8 cellular contexts compared by ENCODE assay signal in the genomic region with DNA sequence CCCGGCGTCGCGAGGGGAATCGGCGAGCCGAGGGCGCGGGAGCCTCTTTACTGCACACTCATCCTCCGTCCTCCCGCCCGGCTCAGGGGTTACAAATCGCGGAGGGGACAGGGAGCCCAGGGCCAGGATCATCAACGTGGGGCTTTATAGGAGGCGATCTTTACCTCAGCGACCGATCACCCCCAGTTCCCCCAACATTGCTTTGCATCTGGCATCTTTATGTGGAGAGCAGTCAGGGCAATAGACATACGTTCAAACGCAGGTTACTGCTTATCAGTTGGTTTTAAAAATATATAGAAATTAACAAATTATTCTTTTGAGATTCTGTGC. TPM values are rescaled to one million over a fixed set of nuclear protein-coding genes. Genes with fewer than 3 reads are reported as not detected.
A peak's percentile ranks its signal among the peaks of the same experiment; 100 is the strongest.
DNase-seq lines count a peak whose midpoint lies in the region; ATAC-seq and TF ChIP-seq lines count a peak whose summit lies in the region.

No MANE protein-coding gene starts in this region.

- peak overlapping the region; percentile 55 for H4K8ac ChIP-seq in mesenchymal stem cell (ENCODE audit: low read length)

- DNase-seq in CD8-positive, alpha-beta memory T cell = no peak
- DNase-seq in Jurkat, Clone E6-1 (ENCODE audit: low read depth, low spot score) = no peak
- DNase-seq in astrocyte of the cerebellum (ENCODE audit: low read depth) (no peak), mesenchymal stem cell (no peak), NCI-H1694 (lab: John Stamatoyannopoulos, UW) (no peak), NCI-H510A treated with DMSO at 0.1 percent for 48 hours (lab: John Stamatoyannopoulos, UW) (no peak)

- peak overlapping the region; percentile 97 for H3K9ac ChIP-seq in mesenchymal stem cell (ENCODE audit: low read length)

- H3K4ac ChIP-seq in mesenchymal stem cell (ENCODE audit: low read depth in 1 of 2, low read length in 2 of 2) = peak overlapping the region; percentile 60 to 61

- peaks cover 0 to 2% of the 10 kb centered on the region in 2 donors for H3K27me3 Mint-ChIP-seq in CD8-positive, alpha-beta memory T cell

- H3K27ac ChIP-seq in CD8-positive, alpha-beta memory T cell (ENCODE audit: low read depth, low read length) = peak overlapping the region; percentile 83
- no peak overlapping the region for H3K27ac ChIP-seq in mesenchymal stem cell (ENCODE audit: low read length, poor library complexity, severe bottlenecking)

- WGBS in mesenchymal stem cell = 0% methylated on average over 16 of the region's 20 CpGs

- H2BK5ac ChIP-seq in mesenchymal stem cell (ENCODE audit: low read depth, low read length, poor library complexity, severe bottlenecking) = peak overlapping the region; percentile 85

- H3K23ac ChIP-seq in mesenchymal stem cell (ENCODE audit: low read length in 2 of 2) = peak overlapping the region in 1 of 2 experiments; percentile 93

- in situ Hi-C loops in astrocyte of the cerebellum (cut with HindIII; ENCODE audit: low sequenced_read_pairs) = no loop called here

- ATAC-seq in GM21390 (IDR thresholded peaks at IDR 0.05; ENCODE audit: unreplicated experiment) = peak; percentile 18
- ATAC-seq in GM18505 (IDR thresholded peaks at IDR 0.05; ENCODE audit: unreplicated experiment) = no peak

- no peaks in the 10 kb centered on the region for H3K36me3 ChIP-seq in CD8-positive, alpha-beta memory T cell (ENCODE audit: insufficient read depth, low read length)
- H3K36me3 ChIP-seq in mesenchymal stem cell (ENCODE audit: control insufficient read depth in 1 of 2, insufficient read depth in 2 of 2, low read depth in 1 of 2, low read length in 2 of 2) = no peaks in the 10 kb centered on the region

- no peaks in the 10 kb centered on the region for H3K27me3 ChIP-seq in CD8-positive, alpha-beta memory T cell (ENCODE audit: insufficient read depth, low read length, poor library complexity, severe bottlenecking)
- H3K27me3 ChIP-seq in mesenchymal stem cell (ENCODE audit: control insufficient read depth in 1 of 2, insufficient read depth in 1 of 2, low read length in 2 of 2) = no peaks in the 10 kb centered on the region

- peak overlapping the region; percentile 85 to 92 for H3K18ac ChIP-seq in mesenchymal stem cell (ENCODE audit: low read depth in 1 of 2, low read length in 2 of 2)

- peaks cover 31 to 44% (median 44%) of the 10 kb centered on the region in 3 donors for H3K4me1 Mint-ChIP-seq in CD8-positive, alpha-beta memory T cell

- H3K9me3 ChIP-seq in CD8-positive, alpha-beta memory T cell (ENCODE audit: low read length) = no peaks in the 10 kb centered on the region
- H3K9me3 ChIP-seq in mesenchymal stem cell (ENCODE audit: control insufficient read depth, low read length) = no peaks in the 10 kb centered on the region

- no peak for TF ChIP-seq POLR2A in GM18505 (IDR thresholded peaks at IDR 0.05; ENCODE audit: borderline replicate concordance, extremely low read depth, insufficient read depth, insufficient read length)

- peak overlapping the region; percentile 44 for H2BK120ac ChIP-seq in mesenchymal stem cell (ENCODE audit: low read depth, low read length)

- no peak for TF ChIP-seq CTCF in astrocyte of the cerebellum (IDR thresholded peaks at IDR 0.05; ENCODE audit: low read depth, low read length, missing control alignments)

- peak overlapping the region; percentile 89 for H3K4me3 ChIP-seq in CD8-positive, alpha-beta memory T cell (ENCODE audit: low read length)
- peak overlapping the region; percentile 96 for H3K4me3 ChIP-seq in Jurkat, Clone E6-1 (ENCODE audit: low read length)
- H3K4me3 ChIP-seq in astrocyte of the cerebellum (ENCODE audit: low read depth, low read length) (peak overlapping the region; percentile 97), mesenchymal stem cell (ENCODE audit: insufficient read depth in 1 of 2, low read depth in 1 of 2, low read length in 2 of 2) (peak overlapping the region; percentile 96 to 97)

- H2AK5ac ChIP-seq in mesenchymal stem cell (ENCODE audit: low read length, severe bottlenecking) = no peak overlapping the region

- peak overlapping the region in 1 of 2 experiments; percentile 85 for H3K14ac ChIP-seq in mesenchymal stem cell (ENCODE audit: low read length in 2 of 2)

- peak overlapping the region; percentile 92 to 99 (median 98) for H3K4me3 Mint-ChIP-seq in CD8-positive, alpha-beta memory T cell

- peak overlapping the region; percentile 2 for H2BK15ac ChIP-seq in mesenchymal stem cell (ENCODE audit: low read depth, poor library complexity, severe bottlenecking)

- peak overlapping the region; percentile 86 for H3K4me2 ChIP-seq in mesenchymal stem cell (ENCODE audit: low read length, poor library complexity, severe bottlenecking)

- peaks cover 3% of the 10 kb centered on the region for H3K79me1 ChIP-seq in mesenchymal stem cell (replicated peaks; ENCODE audit: low read length, poor library complexity, severe bottlenecking)

- CTCF ChIA-PET in CD8-positive, alpha-beta memory T cell (lab: Charles Lee) = interaction anchor here (1.6 kb wide), 1 partner anchor 18 kb away, joined by 6 read pairs; no protein-coding TSS in a partner anchor

- POLR2A ChIA-PET in CD8-positive, alpha-beta memory T cell (lab: Charles Lee) = interaction anchor here (1.5 kb wide), 1 partner anchor 71 kb away, joined by 11 read pairs; a partner anchor contains a TSS

- H4K91ac ChIP-seq in mesenchymal stem cell (ENCODE audit: low read length) = no peak overlapping the region

- H3K4me1 ChIP-seq in CD8-positive, alpha-beta memory T cell (ENCODE audit: insufficient read depth, low read length) = peaks cover 44% of the 10 kb centered on the region
- no peaks in the 10 kb centered on the region for H3K4me1 ChIP-seq in mesenchymal stem cell (ENCODE audit: control insufficient read depth, insufficient read depth, low read depth, low read length)

- no peaks in the 10 kb centered on the region for H3K9me3 Mint-ChIP-seq in CD8-positive, alpha-beta memory T cell

- peak overlapping the region; percentile 85 to 98 (median 95) for H3K27ac Mint-ChIP-seq in CD8-positive, alpha-beta memory T cell

- H2BK12ac ChIP-seq in mesenchymal stem cell (ENCODE audit: low read length in 2 of 2) = peak overlapping the region in 1 of 2 experiments; percentile 76

- H2AFZ ChIP-seq in mesenchymal stem cell (ENCODE audit: low read depth, low read length) = peak overlapping the region; percentile 72

- H3K36me3 Mint-ChIP-seq in CD8-positive, alpha-beta memory T cell = peaks cover 0 to 3% (median 0%) of the 10 kb centered on the region in 3 donors

RNA-seq across cellular contexts. Expression of a gene that starts 0.6 kb away (rescaled TPM):
- total RNA-seq in CD8-positive, alpha-beta memory T cell = 10 to 100 TPM; 16.9 to 17.6 TPM
- polyA plus RNA-seq in CD8-positive, alpha-beta memory T cell = 15.5 TPM
- 32.0 TPM for polyA plus RNA-seq in Jurkat, Clone E6-1 (2012; ENCODE audit: insufficient read depth, insufficient read length)
- polyA plus RNA-seq in mesenchymal stem cell (2013, experiment 1 of 2) = 9.0 TPM
- polyA plus RNA-seq in mesenchymal stem cell (2013, experiment 2 of 2) = 9.8 TPM
